ENCODE assay signal across 10 cellular contexts in genomic region chr7:7944619-7945282, GRCh38. TPM values are rescaled to one million over a fixed set of nuclear protein-coding genes. Genes with fewer than 3 reads are reported as not detected.
A peak's percentile ranks its signal among the peaks of the same experiment; 100 is the strongest.
DNase-seq lines count a peak whose midpoint lies in the region; ATAC-seq, FAIRE-seq and TF ChIP-seq lines count a peak whose summit lies in the region.
"Had no signal": no experiment of that assay in that cellular context is flagged by ENCODE, and none has a peak within 500 bp of the region (broad histone marks: within the 10 kb centered on the region; RNA-seq: fewer than 3 reads in every experiment).

No MANE protein-coding gene starts in this region.

- H3K9me3 Mint-ChIP-seq in activated naive CD4-positive, alpha-beta T cell treated with anti-CD3 and anti-CD28 coated beads for 36 hours: no peaks in the 10 kb centered on the region
- H3K9me3 Mint-ChIP-seq: dendritic cell treated with granulocyte-macrophage colony-stimulating factor and Interleukin-4, amounts not matched to agents 40 ng/mL and 50 ng/mL, for 4 days had no signal

- FAIRE-seq in D721Med (lab: Jason Lieb, UNC): no peak

- DNase-seq in NCI-H1694 treated with DMSO at 0.1 percent for 48 hours (lab: John Stamatoyannopoulos, UW) (peak; percentile 87), D721Med (ENCODE audit: insufficient read length, low spot score) (no peak), sigmoid colon (no peak), NCI-H524 treated with DMSO at 0.1 percent for 48 hours (lab: John Stamatoyannopoulos, UW) (no peak)
- DNase-seq in activated naive CD4-positive, alpha-beta T cell treated with anti-CD3 and anti-CD28 coated beads for 36 hours: peak; percentile 75
- DNase-seq in stimulated activated CD4-positive, alpha-beta T cell treated with anti-CD3 and anti-CD28 coated beads, Interleukin-1b, Interleukin-23, amount 100 ng/mL, for 24 hours (ENCODE audit: low read depth in 4 of 4, low spot score in 1 of 4): peak in 3 of 4 experiments; percentile 4 to 27 (median 7)

- H3K27ac Mint-ChIP-seq in activated naive CD4-positive, alpha-beta T cell treated with anti-CD3 and anti-CD28 coated beads for 36 hours: peak overlapping the region; percentile 18
- H3K27ac Mint-ChIP-seq: dendritic cell treated with granulocyte-macrophage colony-stimulating factor and Interleukin-4, amounts not matched to agents 40 ng/mL and 50 ng/mL, for 4 days had no signal

- H3K4me1 Mint-ChIP-seq in activated naive CD4-positive, alpha-beta T cell treated with anti-CD3 and anti-CD28 coated beads for 36 hours (ENCODE audit: low read depth): peaks cover 16% of the 10 kb centered on the region

- H3K4me3 Mint-ChIP-seq in activated naive CD4-positive, alpha-beta T cell treated with anti-CD3 and anti-CD28 coated beads for 36 hours: peak overlapping the region; percentile 41
- H3K4me3 Mint-ChIP-seq: dendritic cell treated with granulocyte-macrophage colony-stimulating factor and Interleukin-4, amounts not matched to agents 40 ng/mL and 50 ng/mL, for 4 days had no signal

- CTCF ChIA-PET in activated naive CD4-positive, alpha-beta T cell treated with anti-CD3 and anti-CD28 coated beads for 36 hours (lab: Charles Lee): interaction anchor here (0.6 to 1.4 kb wide), 4 partner anchors 11 to 841 kb away, joined by 3 to 4 read pairs (median 3); no protein-coding TSS in a partner anchor

- H3K4me3 ChIP-seq in sigmoid colon: no peak overlapping the region
- H3K4me3 ChIP-seq: skin epidermis had no signal

- TF ChIP-seq POLR2A in GM15510 (IDR thresholded peaks at IDR 0.05; ENCODE audit: borderline replicate concordance, extremely low read depth, insufficient read length) (peak; percentile 45), sigmoid colon (IDR thresholded peaks at IDR 0.05) (no peak)

- H3K27me3 ChIP-seq in sigmoid colon: no peaks in the 10 kb centered on the region

- ATAC-seq in GM21737 (IDR thresholded peaks at IDR 0.05; ENCODE audit: unreplicated experiment): peak; percentile 91

- WGBS in sigmoid colon, 2 donors: 46 to 84% methylated on average over 7 of the region's 7 CpGs

- intact Hi-C loops in activated naive CD4-positive, alpha-beta T cell treated with anti-CD3 and anti-CD28 coated beads for 36 hours (cut with micrococcal nuclease): loop anchor here (1.0 kb wide), 3 partner anchors 24 to 304 kb away; partner anchors contain the start of genes GLCCI1 and UMAD1
- intact Hi-C loops in sigmoid colon (cut with DNase I): no loop called here

- TF ChIP-seq EP300 in sigmoid colon (IDR thresholded peaks at IDR 0.05): no peak

- no peaks in the 10 kb centered on the region for H3K36me3 ChIP-seq in sigmoid colon

- H3K36me3 Mint-ChIP-seq in activated naive CD4-positive, alpha-beta T cell treated with anti-CD3 and anti-CD28 coated beads for 36 hours (ENCODE audit: low read depth): no peaks in the 10 kb centered on the region

- no peaks in the 10 kb centered on the region for H3K9me3 ChIP-seq in sigmoid colon

- TF ChIP-seq CTCF in D721Med (IDR thresholded peaks at IDR 0.05; ENCODE audit: insufficient read depth, missing control alignments): no peak
- TF ChIP-seq CTCF in sigmoid colon (IDR thresholded peaks at IDR 0.05): no peak

- H3K4me1 ChIP-seq in sigmoid colon: no peaks in the 10 kb centered on the region

- H3K27me3 Mint-ChIP-seq in activated naive CD4-positive, alpha-beta T cell treated with anti-CD3 and anti-CD28 coated beads for 36 hours (ENCODE audit: low read depth): no peaks in the 10 kb centered on the region
- H3K27me3 Mint-ChIP-seq: dendritic cell treated with granulocyte-macrophage colony-stimulating factor and Interleukin-4, amounts not matched to agents 40 ng/mL and 50 ng/mL, for 4 days had no signal

- H3K27ac ChIP-seq in sigmoid colon: no peak overlapping the region

RNA-seq across cellular contexts. Expression of gene GLCCI1, which starts 23.8 kb away (rescaled TPM):
- 10 to 100 TPM; 12.9 to 13.3 TPM for total RNA-seq in activated naive CD4-positive, alpha-beta T cell treated with anti-CD3 and anti-CD28 coated beads for 36 hours
- 10 to 100 TPM in 2 of 4 donors, 1 to 10 TPM in 2; 3.8 to 17.7 (median 10.6) TPM for total RNA-seq in sigmoid colon
- 1 to 10 TPM; 1.4 to 6.1 (median 2.4) TPM for polyA plus RNA-seq in sigmoid colon

Comparison
In these comparisons a context has a peak if more than half of its experiments do, and no peak if none do; other contexts are left out.
1. DNase-seq: peak in NCI-H1694 treated with DMSO at 0.1 percent for 48 hours (single experiment), activated naive CD4-positive, alpha-beta T cell treated with anti-CD3 and anti-CD28 coated beads for 36 hours (single experiment) and stimulated activated CD4-positive, alpha-beta T cell treated with anti-CD3 and anti-CD28 coated beads, Interleukin-1b, Interleukin-23, amount 100 ng/mL, for 24 hours (3 of 4); none in D721Med (single experiment), sigmoid colon (single experiment) and NCI-H524 treated with DMSO at 0.1 percent for 48 hours (single experiment).